In genomic region chr3:15258720-15259119, GRCh38 we compare ENCODE assay signal across 25 cellular contexts. TPM values are rescaled to one million over a fixed set of nuclear protein-coding genes. Genes with fewer than 3 reads are reported as not detected.
A peak's percentile ranks its signal among the peaks of the same experiment; 100 is the strongest.
DNase-seq lines count a peak whose midpoint lies in the region; ATAC-seq and TF ChIP-seq lines count a peak whose summit lies in the region.
"Had no signal": no experiment of that assay in that cellular context is flagged by ENCODE, and none has a peak within 500 bp of the region (broad histone marks: within the 10 kb centered on the region; RNA-seq: fewer than 3 reads in every experiment).

No MANE protein-coding gene starts in this region.

- no peaks in the 10 kb centered on the region for H3K9me3 ChIP-seq in HEK293 (ENCODE audit: control insufficient read depth, insufficient read depth, low read depth, low read length)
- H3K9me3 ChIP-seq: BLaER1, HAP-1, SJCRH30, suprapubic skin, uterus had no signal

- H3K4me3 ChIP-seq in HEK293 (ENCODE audit: low read depth, low read length): no peak overlapping the region
- H3K4me3 ChIP-seq: BLaER1, HAP-1, lung, SJCRH30, suprapubic skin, uterus had no signal

- intact Hi-C loops in activated naive CD4-positive, alpha-beta T cell treated with anti-CD3 and anti-CD28 coated beads for 36 hours (cut with micrococcal nuclease): no loop called here

- H3K4me3 Mint-ChIP-seq in activated naive CD4-positive, alpha-beta T cell treated with anti-CD3 and anti-CD28 coated beads for 36 hours: no peak overlapping the region
- peak overlapping the region; percentile 48 for H3K4me3 Mint-ChIP-seq in endothelial cell (ENCODE audit: unreplicated experiment)
- H3K4me3 Mint-ChIP-seq in stimulated activated memory B cell treated with anti-CD40 and anti-IgM and Interleukin-4, amounts not matched to agents 10 μg/mL and 1 μg/mL and 100 μg/mL, for 72 hours: no peak overlapping the region
- H3K4me3 Mint-ChIP-seq: T-helper 1 cell treated with Interleukin-12 subunit alpha and Interleukin-12 subunit beta and Interleukin-4 antibody, amounts not matched to agents 30 μg/mL and 1 μg/mL, for 36 hours had no signal

- no peak overlapping the region for H3K27ac ChIP-seq in HEK293 (ENCODE audit: extremely low read depth, low read depth, low read length)
- no peak overlapping the region for H3K27ac ChIP-seq in RWPE1
- H3K27ac ChIP-seq: BLaER1, SJCRH30, suprapubic skin, uterus had no signal

- H3K4me1 Mint-ChIP-seq in activated naive CD4-positive, alpha-beta T cell treated with anti-CD3 and anti-CD28 coated beads for 36 hours (ENCODE audit: low read depth): no peaks in the 10 kb centered on the region
- no peaks in the 10 kb centered on the region for H3K4me1 Mint-ChIP-seq in endothelial cell (ENCODE audit: unreplicated experiment)
- H3K4me1 Mint-ChIP-seq in stimulated activated memory B cell treated with anti-CD40 and anti-IgM and Interleukin-4, amounts not matched to agents 10 μg/mL and 1 μg/mL and 100 μg/mL, for 72 hours: no peaks in the 10 kb centered on the region

- no peaks in the 10 kb centered on the region for H3K9me3 Mint-ChIP-seq in activated naive CD4-positive, alpha-beta T cell treated with anti-CD3 and anti-CD28 coated beads for 36 hours
- no peaks in the 10 kb centered on the region for H3K9me3 Mint-ChIP-seq in endothelial cell (ENCODE audit: unreplicated experiment)
- H3K9me3 Mint-ChIP-seq in stimulated activated memory B cell treated with anti-CD40 and anti-IgM and Interleukin-4, amounts not matched to agents 10 μg/mL and 1 μg/mL and 100 μg/mL, for 72 hours: no peaks in the 10 kb centered on the region
- H3K9me3 Mint-ChIP-seq: T-helper 1 cell treated with Interleukin-12 subunit alpha and Interleukin-12 subunit beta and Interleukin-4 antibody, amounts not matched to agents 30 μg/mL and 1 μg/mL, for 36 hours had no signal

- POLR2A ChIA-PET in HEK293 (lab: Yijun Ruan, JAX): no interaction called here
- POLR2A ChIA-PET in RWPE1 (lab: Yijun Ruan, JAX; ENCODE audit: low non-redundant PET): no interaction called here

- no peaks in the 10 kb centered on the region for H3K27me3 Mint-ChIP-seq in activated naive CD4-positive, alpha-beta T cell treated with anti-CD3 and anti-CD28 coated beads for 36 hours (ENCODE audit: low read depth)
- peaks cover 14% of the 10 kb centered on the region for H3K27me3 Mint-ChIP-seq in endothelial cell (ENCODE audit: unreplicated experiment)
- no peaks in the 10 kb centered on the region for H3K27me3 Mint-ChIP-seq in stimulated activated memory B cell treated with anti-CD40 and anti-IgM and Interleukin-4, amounts not matched to agents 10 μg/mL and 1 μg/mL and 100 μg/mL, for 72 hours

- ATAC-seq in stimulated activated memory B cell treated with anti-CD40 and anti-IgM and Interleukin-4, amounts not matched to agents 10 μg/mL and 1 μg/mL and 100 μg/mL, for 72 hours: no peak
- ATAC-seq in HG03571 (IDR thresholded peaks at IDR 0.05; ENCODE audit: unreplicated experiment): no peak

- peaks cover 6% of the 10 kb centered on the region for H3K36me3 Mint-ChIP-seq in activated naive CD4-positive, alpha-beta T cell treated with anti-CD3 and anti-CD28 coated beads for 36 hours (ENCODE audit: low read depth)
- H3K36me3 Mint-ChIP-seq in endothelial cell (ENCODE audit: low read depth, unreplicated experiment): peaks cover 51% of the 10 kb centered on the region
- H3K36me3 Mint-ChIP-seq in stimulated activated memory B cell treated with anti-CD40 and anti-IgM and Interleukin-4, amounts not matched to agents 10 μg/mL and 1 μg/mL and 100 μg/mL, for 72 hours: peaks cover 39% of the 10 kb centered on the region

- H3K27ac Mint-ChIP-seq in activated naive CD4-positive, alpha-beta T cell treated with anti-CD3 and anti-CD28 coated beads for 36 hours: peak overlapping the region; percentile 55
- no peak overlapping the region for H3K27ac Mint-ChIP-seq in endothelial cell (ENCODE audit: unreplicated experiment)
- peak overlapping the region; percentile 33 for H3K27ac Mint-ChIP-seq in stimulated activated memory B cell treated with anti-CD40 and anti-IgM and Interleukin-4, amounts not matched to agents 10 μg/mL and 1 μg/mL and 100 μg/mL, for 72 hours

- CTCF ChIA-PET in activated naive CD4-positive, alpha-beta T cell treated with anti-CD3 and anti-CD28 coated beads for 36 hours (lab: Charles Lee): interaction anchor here (1.5 to 3.8 kb wide), 2 partner anchors 8 to 122 kb away, joined by 3 to 21 read pairs; no protein-coding TSS in a partner anchor
- CTCF ChIA-PET in HEK293 (lab: Yijun Ruan, JAX) (interaction anchor here (5.0 kb wide), 1 partner anchor 8 kb away, joined by 26 read pairs; no protein-coding TSS in a partner anchor), RWPE1 (lab: Yijun Ruan, JAX) (no interaction called here)

- TF ChIP-seq CTCF in HEK293 (tag by site-specific recombination; IDR thresholded peaks at IDR 0.05) (no peak), endothelial cell (IDR thresholded peaks at IDR 0.05; ENCODE audit: unreplicated experiment) (no peak), RWPE1 (conservative IDR thresholded peaks at IDR 0.05; ENCODE audit: low read depth) (no peak)

- no peaks in the 10 kb centered on the region for H3K4me1 ChIP-seq in HEK293 (ENCODE audit: control insufficient read depth, insufficient read depth, low read length)
- H3K4me1 ChIP-seq: BLaER1 had no signal

- peaks cover 21 to 82% of the 10 kb centered on the region in 2 experiments; a peak in 2 of 3 replicates for H3K36me3 ChIP-seq in HEK293 (ENCODE audit: control insufficient read depth in 2 of 2, insufficient read depth in 1 of 2, low read length in 2 of 2)
- H3K36me3 ChIP-seq: uterus had no signal

- DNase-seq in activated naive CD4-positive, alpha-beta T cell treated with anti-CD3 and anti-CD28 coated beads for 36 hours: no peak
- no peak for DNase-seq in activated naive CD4-positive, alpha-beta T cell (lab: John Stamatoyannopoulos, UW)
- DNase-seq in endothelial cell (ENCODE audit: low spot score): no peak
- DNase-seq in central memory CD4-positive, alpha-beta T cell: no peak
- DNase-seq in RWPE1 (ENCODE audit: low spot score): no peak
- DNase-seq: ACHN; activated CD4-positive, alpha-beta T cell treated with anti-CD3 and anti-CD28 coated beads for 48 hours; EL; head of caudate nucleus; NCI-H1048; NCI-H1694 treated with DMSO at 0.1 percent for 48 hours; NCI-H2171; NCI-H526; SJCRH30; small intestine; stimulated activated CD4-positive, alpha-beta T cell treated with anti-CD3 and anti-CD28 coated beads, Interleukin-1b, Interleukin-23, amount 100 ng/mL, for 48 hours; uterus had no signal

TF ChIP-seq in HEK293, 187 proteins besides CTCF, POLR2A, EP300 and RAD21:
- TF ChIP-seq ZBTB26 (tag by site-specific recombination; optimal IDR thresholded peaks at IDR 0.05) (no peak), PRDM1 (tag by site-specific recombination; IDR thresholded peaks at IDR 0.05) (0 out of 2 replicates have a peak, but pooled peaks have one; percentile 9)

RNA-seq across cellular contexts. Expression of gene CAPN7, which starts 52.7 kb away (rescaled TPM):
- total RNA-seq in activated naive CD4-positive, alpha-beta T cell treated with anti-CD3 and anti-CD28 coated beads for 36 hours: 10 to 100 TPM; 23.7 to 26.1 TPM
- 25.9 TPM for total RNA-seq in endothelial cell (ENCODE audit: unreplicated experiment)
